In genomic region chr16:57447142-57447962, GRCh38 we compare ENCODE assay signal across 1 cellular context.
TF ChIP-seq lines count a peak whose summit lies in the region.

Gene CIAPIN1 (minus strand): TSS chr16:57447385. CDS start chr16:57440928, 6,457 bp downstream.
Gene COQ9 (plus strand): TSS chr16:57447479. CDS start chr16:57447506, 27 bp downstream.

TF ChIP-seq in SK-N-SH, 30 proteins besides CTCF, POLR2A, EP300 and RAD21 (continued from another document):
- no peak for TF ChIP-seq PBX3 (IDR thresholded peaks at IDR 0.05)
- TF ChIP-seq SMC3 (IDR thresholded peaks at IDR 0.05; ENCODE audit: low read depth, low read length): no peak
- peak; percentile 97 for TF ChIP-seq ELF1 (IDR thresholded peaks at IDR 0.05)
- TF ChIP-seq CHD2 (IDR thresholded peaks at IDR 0.05; ENCODE audit: low read length, partially characterized antibody): peak; percentile 100
- peak; percentile 100 for TF ChIP-seq TAF1 (IDR thresholded peaks at IDR 0.05; ENCODE audit: borderline replicate concordance, low read depth, low read length)
- TF ChIP-seq TEAD4 (IDR thresholded peaks at IDR 0.05; ENCODE audit: borderline replicate concordance, insufficient read depth): no peak
- TF ChIP-seq ZBTB33 (IDR thresholded peaks at IDR 0.05; ENCODE audit: borderline replicate concordance, low read depth): peak; percentile 99
- TF ChIP-seq RXRA (IDR thresholded peaks at IDR 0.05; ENCODE audit: borderline replicate concordance, low read depth): no peak
- TF ChIP-seq NFIC (IDR thresholded peaks at IDR 0.05; ENCODE audit: borderline replicate concordance): no peak
- no peak for TF ChIP-seq NRF1 (IDR thresholded peaks at IDR 0.05; ENCODE audit: low read depth, low read length)
- TF ChIP-seq SIN3A (IDR thresholded peaks at IDR 0.05; ENCODE audit: borderline replicate concordance, low read depth, low read length): peak; percentile 90; the same call in 1 of the 2 replicates
- TF ChIP-seq GABPA (IDR thresholded peaks at IDR 0.05; ENCODE audit: low read depth): peak; percentile 83
- TF ChIP-seq FOXJ3 (CRISPR knock-in tag; IDR thresholded peaks at IDR 0.05): no peak
